17 cellular contexts compared by ENCODE assay signal in genomic region chr6:2235782-2236495, GRCh38. TPM values are rescaled to one million over a fixed set of nuclear protein-coding genes. Genes with fewer than 3 reads are reported as not detected.
DNase-seq lines count a peak whose midpoint lies in the region; ATAC-seq and TF ChIP-seq lines count a peak whose summit lies in the region.
"Had no signal": no experiment of that assay in that cellular context is flagged by ENCODE, and none has a peak within 500 bp of the region (broad histone marks: within the 10 kb centered on the region; RNA-seq: fewer than 3 reads in every experiment).

No MANE protein-coding gene starts in this region.

- TF ChIP-seq CTCF in MCF 10A (IDR thresholded peaks at IDR 0.05; ENCODE audit: unreplicated experiment): no peak
- no peak for TF ChIP-seq CTCF in breast epithelium (IDR thresholded peaks at IDR 0.05)
- no peak for TF ChIP-seq CTCF in RWPE2 (IDR thresholded peaks at IDR 0.05; ENCODE audit: poor library complexity, severe bottlenecking)
- no peak for TF ChIP-seq CTCF in tibial artery (IDR thresholded peaks at IDR 0.05)

- H3K36me3 ChIP-seq in breast epithelium (no peaks in the 10 kb centered on the region), RWPE2 (ENCODE audit: low read depth) (no peaks in the 10 kb centered on the region), tibial artery (no peaks in the 10 kb centered on the region)
- H3K36me3 ChIP-seq: BLaER1 had no signal

- DNase-seq in MCF 10A (ENCODE audit: unreplicated experiment) (no peak), breast epithelium (ENCODE audit: low spot score in 2 of 2) (no peak), RWPE2 (ENCODE audit: low spot score) (no peak), left colon (no peak), tibial artery (no peak), AML-193 (lab: John Stamatoyannopoulos, UW) (no peak)
- DNase-seq in activated CD8-positive, alpha-beta memory T cell treated with anti-CD3 and anti-CD28 coated beads, Interleukin-2, amount 10 ng/mL, durations not matched to agents 7 days and 5 days: no peak
- no peak for DNase-seq in T-helper 2 cell treated with Interferon-gamma antibody and Interleukin-4, amounts not matched to agents 5 μg/mL and 100 μg/mL, for 36 hours (ENCODE audit: low spot score)
- DNase-seq: Calu3; CD8-positive, alpha-beta T cell; KBM-7; NCI-H1417; NCI-H1930; NK-92 treated with Interleukin-12 subunit alpha and Interleukin-12 subunit beta, amount 100 ng/mL, for 24 hours; OCI-M1; SIG-M5 had no signal

- TF ChIP-seq POLR2A in breast epithelium (IDR thresholded peaks at IDR 0.05): no peak

- peaks cover 5% of the 10 kb centered on the region for H3K36me3 Mint-ChIP-seq in MCF 10A (ENCODE audit: insufficient read depth, unreplicated experiment)
- peaks cover 15% of the 10 kb centered on the region for H3K36me3 Mint-ChIP-seq in activated CD8-positive, alpha-beta memory T cell treated with anti-CD3 and anti-CD28 coated beads, Interleukin-2, amount 10 ng/mL, durations not matched to agents 7 days and 5 days
- H3K36me3 Mint-ChIP-seq in T-helper 2 cell treated with Interferon-gamma antibody and Interleukin-4, amounts not matched to agents 5 μg/mL and 100 μg/mL, for 36 hours (ENCODE audit: low read depth): peaks cover 2% of the 10 kb centered on the region
- H3K36me3 Mint-ChIP-seq: CD8-positive, alpha-beta T cell had no signal

- H3K27ac Mint-ChIP-seq in MCF 10A (ENCODE audit: low read depth, unreplicated experiment): peak overlapping the region; percentile 81
- no peak overlapping the region for H3K27ac Mint-ChIP-seq in activated CD8-positive, alpha-beta memory T cell treated with anti-CD3 and anti-CD28 coated beads, Interleukin-2, amount 10 ng/mL, durations not matched to agents 7 days and 5 days
- no peak overlapping the region for H3K27ac Mint-ChIP-seq in T-helper 2 cell treated with Interferon-gamma antibody and Interleukin-4, amounts not matched to agents 5 μg/mL and 100 μg/mL, for 36 hours
- H3K27ac Mint-ChIP-seq: CD8-positive, alpha-beta T cell had no signal

- H3K4me3 ChIP-seq in breast epithelium (no peak overlapping the region), RWPE2 (ENCODE audit: severe bottlenecking) (no peak overlapping the region), tibial artery (no peak overlapping the region)
- H3K4me3 ChIP-seq: BLaER1 had no signal

- POLR2A ChIA-PET in MCF 10A (lab: Yijun Ruan, JAX): interaction anchor here (0.6 to 2.9 kb wide), 6 partner anchors 8 to 394 kb away, joined by 3 to 18 read pairs (median 8); no protein-coding TSS in a partner anchor

- H3K27ac ChIP-seq in breast epithelium (no peak overlapping the region), RWPE2 (ENCODE audit: poor library complexity, severe bottlenecking) (peak overlapping the region; percentile 42), tibial artery (peak overlapping the region; percentile 13 to 54)
- H3K27ac ChIP-seq: BLaER1 had no signal

- no peak overlapping the region for H3K4me3 Mint-ChIP-seq in MCF 10A (ENCODE audit: unreplicated experiment)
- no peak overlapping the region for H3K4me3 Mint-ChIP-seq in activated CD8-positive, alpha-beta memory T cell treated with anti-CD3 and anti-CD28 coated beads, Interleukin-2, amount 10 ng/mL, durations not matched to agents 7 days and 5 days
- no peak overlapping the region for H3K4me3 Mint-ChIP-seq in T-helper 2 cell treated with Interferon-gamma antibody and Interleukin-4, amounts not matched to agents 5 μg/mL and 100 μg/mL, for 36 hours
- H3K4me3 Mint-ChIP-seq: CD8-positive, alpha-beta T cell had no signal

- intact Hi-C loops in MCF 10A (cut with micrococcal nuclease) (no loop called here), breast epithelium (cut with DNase I; ENCODE audit: low total_unique reads) (loop anchor here (5.0 kb wide), 1 partner anchor 509 kb away; no protein-coding TSS in a partner anchor), left colon (cut with DNase I, micrococcal nuclease) (no loop called here), tibial artery (cut with DNase I; ENCODE audit: low total_unique reads) (no loop called here)

- H3K9me3 Mint-ChIP-seq in MCF 10A (ENCODE audit: unreplicated experiment): no peaks in the 10 kb centered on the region
- no peaks in the 10 kb centered on the region for H3K9me3 Mint-ChIP-seq in activated CD8-positive, alpha-beta memory T cell treated with anti-CD3 and anti-CD28 coated beads, Interleukin-2, amount 10 ng/mL, durations not matched to agents 7 days and 5 days (ENCODE audit: low read depth)
- no peaks in the 10 kb centered on the region for H3K9me3 Mint-ChIP-seq in T-helper 2 cell treated with Interferon-gamma antibody and Interleukin-4, amounts not matched to agents 5 μg/mL and 100 μg/mL, for 36 hours
- H3K9me3 Mint-ChIP-seq: CD8-positive, alpha-beta T cell had no signal

- no TSS peak for BruUV-seq in MCF 10A (replicated peaks; lab: Mats Ljungman, UMichigan)

- ATAC-seq in RWPE2 (ENCODE audit: low read depth) (no peak), left colon (peak; percentile 48)
- no peak for ATAC-seq in activated CD8-positive, alpha-beta memory T cell treated with anti-CD3 and anti-CD28 coated beads, Interleukin-2, amount 10 ng/mL, durations not matched to agents 7 days and 5 days
- ATAC-seq: CD8-positive, alpha-beta T cell had no signal

- peaks cover 39% of the 10 kb centered on the region for H3K4me1 Mint-ChIP-seq in MCF 10A (ENCODE audit: insufficient read depth, unreplicated experiment)
- H3K4me1 Mint-ChIP-seq in activated CD8-positive, alpha-beta memory T cell treated with anti-CD3 and anti-CD28 coated beads, Interleukin-2, amount 10 ng/mL, durations not matched to agents 7 days and 5 days: peaks cover 23% of the 10 kb centered on the region
- peaks cover 22% of the 10 kb centered on the region for H3K4me1 Mint-ChIP-seq in T-helper 2 cell treated with Interferon-gamma antibody and Interleukin-4, amounts not matched to agents 5 μg/mL and 100 μg/mL, for 36 hours (ENCODE audit: low read depth)

- H3K27me3 ChIP-seq in breast epithelium (no peaks in the 10 kb centered on the region), RWPE2 (ENCODE audit: insufficient read depth, poor library complexity, severe bottlenecking) (no peaks in the 10 kb centered on the region), tibial artery (no peaks in the 10 kb centered on the region)
- H3K27me3 ChIP-seq: BLaER1 had no signal

- H3K4me1 ChIP-seq in breast epithelium (no peaks in the 10 kb centered on the region), RWPE2 (ENCODE audit: insufficient read depth, poor library complexity, severe bottlenecking) (peaks cover 24% of the 10 kb centered on the region), tibial artery (peaks cover 0 to 34% (median 6%) of the 10 kb centered on the region in 4 donors)
- H3K4me1 ChIP-seq: BLaER1 had no signal

- CTCF ChIA-PET in MCF 10A (lab: Yijun Ruan, JAX): interaction anchor here (0.6 to 1.5 kb wide), 2 partner anchors 128 to 625 kb away, joined by 3 to 4 read pairs; no protein-coding TSS in a partner anchor
- CTCF ChIA-PET in activated CD8-positive, alpha-beta memory T cell treated with anti-CD3 and anti-CD28 coated beads, Interleukin-2, amount 10 ng/mL, durations not matched to agents 7 days and 5 days (lab: Charles Lee): interaction anchor here (0.5 to 1.0 kb wide), 2 partner anchors 23 to 712 kb away, joined by 3 read pairs; no protein-coding TSS in a partner anchor

- H3K9me3 ChIP-seq in breast epithelium: no peaks in the 10 kb centered on the region
- H3K9me3 ChIP-seq in RWPE2 (ENCODE audit: severe bottlenecking): no peaks in the 10 kb centered on the region
- no peaks in the 10 kb centered on the region for H3K9me3 ChIP-seq in tibial artery
- H3K9me3 ChIP-seq: BLaER1 had no signal

- H3K27me3 Mint-ChIP-seq in MCF 10A (ENCODE audit: insufficient read depth, unreplicated experiment): no peaks in the 10 kb centered on the region
- no peaks in the 10 kb centered on the region for H3K27me3 Mint-ChIP-seq in activated CD8-positive, alpha-beta memory T cell treated with anti-CD3 and anti-CD28 coated beads, Interleukin-2, amount 10 ng/mL, durations not matched to agents 7 days and 5 days
- no peaks in the 10 kb centered on the region for H3K27me3 Mint-ChIP-seq in T-helper 2 cell treated with Interferon-gamma antibody and Interleukin-4, amounts not matched to agents 5 μg/mL and 100 μg/mL, for 36 hours (ENCODE audit: low read depth)

RNA-seq across cellular contexts. Expression of gene GMDS, which starts 9.5 kb away (rescaled TPM):
- total RNA-seq in MCF 10A (2022) (19.7 and 24.9 TPM in 2 replicates), breast epithelium (10 to 100 TPM in 2 of 3 donors, 1 to 10 TPM in 1; 7.5 to 29.2 (median 17.0) TPM), left colon (100 to 1,000 TPM; 148 to 229 TPM)
- 10 to 100 TPM; 28.2 to 36.9 TPM for total RNA-seq in activated CD8-positive, alpha-beta memory T cell treated with anti-CD3 and anti-CD28 coated beads, Interleukin-2, amount 10 ng/mL, durations not matched to agents 7 days and 5 days

Comparison
In these comparisons a context has a peak if more than half of its experiments do, and no peak if none do; other contexts are left out.
1. H3K27ac ChIP-seq: peak in RWPE2 (single experiment) and tibial artery (2 of 2); none in breast epithelium (0 of 2).